8 cellular contexts compared by ENCODE assay signal in genomic region chr9:133715866-133716563, GRCh38. TPM values are rescaled to one million over a fixed set of nuclear protein-coding genes. Genes with fewer than 3 reads are reported as not detected.
DNase-seq lines count a peak whose midpoint lies in the region; ATAC-seq and TF ChIP-seq lines count a peak whose summit lies in the region.

No MANE protein-coding gene starts in this region.

- no peak overlapping the region for H3K4me3 Mint-ChIP-seq in MCF 10A (ENCODE audit: unreplicated experiment)

- H3K9me3 ChIP-seq in RWPE2 (ENCODE audit: severe bottlenecking) (peaks cover 3% of the 10 kb centered on the region), skeletal muscle satellite cell (replicated peaks; ENCODE audit: low read length) (no peaks in the 10 kb centered on the region)

- no TSS peak for BruUV-seq in MCF 10A (replicated peaks; lab: Mats Ljungman, UMichigan)

- H3K4me3 ChIP-seq in RWPE2 (ENCODE audit: severe bottlenecking) (no peak overlapping the region), fibroblast of mammary gland (ENCODE audit: control insufficient read depth, low read depth, low read length) (no peak overlapping the region), skeletal muscle satellite cell (ENCODE audit: low read length) (peak overlapping the region; percentile 28)

- H3K27ac Mint-ChIP-seq in MCF 10A (ENCODE audit: low read depth, unreplicated experiment): no peak overlapping the region

- H3K27ac ChIP-seq in RWPE2 (ENCODE audit: poor library complexity, severe bottlenecking): no peak overlapping the region

- H3K27me3 ChIP-seq in RWPE2 (ENCODE audit: insufficient read depth, poor library complexity, severe bottlenecking): no peaks in the 10 kb centered on the region
- H3K27me3 ChIP-seq in skeletal muscle satellite cell (ENCODE audit: control insufficient read depth, insufficient read depth, low read length): peaks cover under 1% of the 10 kb centered on the region

- peaks cover 6% of the 10 kb centered on the region for H3K4me1 ChIP-seq in RWPE2 (ENCODE audit: insufficient read depth, poor library complexity, severe bottlenecking)
- peaks cover 58% of the 10 kb centered on the region for H3K4me1 ChIP-seq in skeletal muscle satellite cell (ENCODE audit: control insufficient read depth, insufficient read depth, low read length)

- H3K4me2 ChIP-seq in skeletal muscle satellite cell (ENCODE audit: low read length): peak overlapping the region; percentile 71

- peaks cover 3% of the 10 kb centered on the region for H3K4me1 Mint-ChIP-seq in MCF 10A (ENCODE audit: insufficient read depth, unreplicated experiment)

- H3K27me3 Mint-ChIP-seq in MCF 10A (ENCODE audit: insufficient read depth, unreplicated experiment): peaks cover 52% of the 10 kb centered on the region

- H3K36me3 ChIP-seq in RWPE2 (ENCODE audit: low read depth) (no peaks in the 10 kb centered on the region), skeletal muscle satellite cell (ENCODE audit: insufficient read depth, low read length) (no peaks in the 10 kb centered on the region)

- TF ChIP-seq CTCF in RWPE2 (IDR thresholded peaks at IDR 0.05; ENCODE audit: poor library complexity, severe bottlenecking) (peak; percentile 37), fibroblast of mammary gland (conservative IDR thresholded peaks at IDR 0.05; ENCODE audit: control insufficient read depth, insufficient read depth, low read depth, low read length) (peak; percentile 42), MCF 10A (IDR thresholded peaks at IDR 0.05; ENCODE audit: unreplicated experiment) (no peak)

- H3K9me3 Mint-ChIP-seq in MCF 10A (ENCODE audit: unreplicated experiment): no peaks in the 10 kb centered on the region

- DNase-seq in NCI-H2196 (lab: John Stamatoyannopoulos, UW; ENCODE audit: unreplicated experiment) (peak; percentile 21), NCI-H2196 treated with DMSO at 0.1 percent for 48 hours (lab: John Stamatoyannopoulos, UW; ENCODE audit: unreplicated experiment) (no peak), RWPE2 (ENCODE audit: low spot score) (peak; percentile 64), fibroblast of mammary gland (ENCODE audit: low read depth) (peak; percentile 18), MCF 10A (ENCODE audit: unreplicated experiment) (no peak), KG1 (lab: John Stamatoyannopoulos, UW) (no peak)

- CTCF ChIA-PET in MCF 10A (lab: Yijun Ruan, JAX): interaction anchor here (1.0 kb wide), 1 partner anchor 27 kb away, joined by 3 read pairs; no protein-coding TSS in a partner anchor

- POLR2A ChIA-PET in MCF 10A (lab: Yijun Ruan, JAX): no interaction called here

- H3K9ac ChIP-seq in skeletal muscle satellite cell (ENCODE audit: low read depth, low read length): peak overlapping the region; percentile 75

- intact Hi-C loops in MCF 10A (cut with micrococcal nuclease): no loop called here

- ATAC-seq in RWPE2 (ENCODE audit: low read depth): no peak
- ATAC-seq in HG03521 (IDR thresholded peaks at IDR 0.05; ENCODE audit: unreplicated experiment): no peak

- H3K36me3 Mint-ChIP-seq in MCF 10A (ENCODE audit: insufficient read depth, unreplicated experiment): no peaks in the 10 kb centered on the region

RNA-seq across cellular contexts. Expression of gene SARDH, which starts 22.1 kb away (rescaled TPM):
- total RNA-seq in skeletal muscle satellite cell (2012; rRNA removed): 3.5 and 7.1 TPM in 2 replicates
- total RNA-seq in MCF 10A (2022): not detected in 2 replicates

Comparison
In these comparisons a context has a peak if more than half of its experiments do, and no peak if none do; other contexts are left out.
1. DNase-seq: peak in NCI-H2196 (single experiment), RWPE2 (single experiment) and fibroblast of mammary gland (single experiment); none in NCI-H2196 treated with DMSO at 0.1 percent for 48 hours (single experiment), MCF 10A (single experiment) and KG1 (single experiment).